37 cellular contexts compared by ENCODE assay signal in genomic region chr7:106652092-106652491, GRCh38. TPM values are rescaled to one million over a fixed set of nuclear protein-coding genes. Genes with fewer than 3 reads are reported as not detected.
DNase-seq lines count a peak whose midpoint lies in the region; ATAC-seq, FAIRE-seq and TF ChIP-seq lines count a peak whose summit lies in the region.
"Had no signal": no experiment of that assay in that cellular context is flagged by ENCODE, and none has a peak within 500 bp of the region (broad histone marks: within the 10 kb centered on the region; RNA-seq: fewer than 3 reads in every experiment).

No MANE protein-coding gene starts in this region.

- RAD21 ChIA-PET in GM12878 (lab: Charles Lee; ENCODE audit: unreplicated experiment) = interaction anchor here (1.6 kb wide), 1 partner anchor 109 kb away, joined by 6 read pairs; no protein-coding TSS in a partner anchor

- DNase-seq in NCI-H82 (lab: John Stamatoyannopoulos, UW) (peak; percentile 16), NCI-H82 treated with DMSO at 0.1 percent for 48 hours (lab: John Stamatoyannopoulos, UW; ENCODE audit: unreplicated experiment) (no peak), GM12878 (ENCODE audit: low read depth, low spot score) (no peak), K562 (ENCODE audit: extremely low read depth in 1 of 4, low spot score in 3 of 4) (no peak), nephron progenitor cell (no peak), GM23338 (ENCODE audit: low spot score) (no peak), retina (no peak)
- DNase-seq: 8988T; ACHN; AML-193; BE2C; C1 segment of cervical spinal cord; Caco-2; Calu3; CD4-positive, alpha-beta memory T cell; CD4-positive, alpha-beta T cell; CD4-positive, CD25-positive, alpha-beta regulatory T cell; CD8-positive, alpha-beta memory T cell; CD8-positive, alpha-beta T cell; COR-L47; DMS 273 treated with DMSO at 0.1 percent for 48 hours; DMS153; DMS53; DMS79; DMS79 treated with DMSO at 0.1 percent for 48 hours; DND-41; EL had no signal

- no peak overlapping the region for H3K9ac ChIP-seq in GM12878 (ENCODE audit: control insufficient read depth, insufficient read depth, low read length)
- H3K9ac ChIP-seq in K562 (ENCODE audit: insufficient read depth in 1 of 2, low read depth in 2 of 2, low read length in 2 of 2) = no peak overlapping the region
- H3K9ac ChIP-seq: BLaER1; BLaER1 treated with 17β-estradiol and CSF1 and Interleukin-3, amounts not matched to agents 10 nM and 100 nM had no signal

- no peaks in the 10 kb centered on the region for H3K9me2 ChIP-seq in GM23338 (ENCODE audit: insufficient read depth)

- H3K4me1 ChIP-seq in GM12878 (ENCODE audit: control insufficient read depth, insufficient read depth, low read length) = no peaks in the 10 kb centered on the region
- peaks cover 0 to 27% of the 10 kb centered on the region in 2 experiments; a peak in 3 of 5 replicates for H3K4me1 ChIP-seq in K562 (replicated peaks in 1 of 2; ENCODE audit: control insufficient read depth in 2 of 2, insufficient read depth in 2 of 2, low read length in 2 of 2)
- no peaks in the 10 kb centered on the region for H3K4me1 ChIP-seq in GM23338 (ENCODE audit: insufficient read depth)
- H3K4me1 ChIP-seq: A549, BE2C, Caco-2 had no signal

- H3K36me3 Mint-ChIP-seq in nephron progenitor cell (ENCODE audit: low read depth) = no peaks in the 10 kb centered on the region
- H3K36me3 Mint-ChIP-seq in GM23338 (ENCODE audit: low read depth) = no peaks in the 10 kb centered on the region
- H3K36me3 Mint-ChIP-seq: CD14-positive monocyte; CD4-positive, CD25-positive, alpha-beta regulatory T cell; CD8-positive, alpha-beta T cell had no signal

- H3K79me2 ChIP-seq in GM12878 (ENCODE audit: control insufficient read depth, insufficient read depth, low read length) = no peaks in the 10 kb centered on the region
- peaks cover 22% of the 10 kb centered on the region for H3K79me2 ChIP-seq in K562 (ENCODE audit: control insufficient read depth, insufficient read depth, low read length)
- no peaks in the 10 kb centered on the region for H3K79me2 ChIP-seq in GM23338 (replicated peaks; ENCODE audit: insufficient read depth)

- H3K27me3 ChIP-seq in GM12878 (replicated peaks in 1 of 2; ENCODE audit: control insufficient read depth in 2 of 2, insufficient read depth in 2 of 2, low read length in 1 of 2) = no peaks in the 10 kb centered on the region
- H3K27me3 ChIP-seq in K562 (ENCODE audit: control insufficient read depth in 2 of 2, insufficient read depth in 2 of 2, low read length in 2 of 2) = no peaks in the 10 kb centered on the region
- no peaks in the 10 kb centered on the region for H3K27me3 ChIP-seq in GM23338 (ENCODE audit: insufficient read depth)
- H3K27me3 ChIP-seq: BE2C; BLaER1; BLaER1 treated with 17β-estradiol and CSF1 and Interleukin-3, amounts not matched to agents 10 nM and 100 nM had no signal

- TF ChIP-seq EP300 in GM12878 (IDR thresholded peaks at IDR 0.05; ENCODE audit: borderline replicate concordance in 1 of 2, control insufficient read depth in 1 of 2, low read depth in 2 of 2, low read length in 2 of 2) (no peak), K562 (IDR thresholded peaks at IDR 0.05; ENCODE audit: low read length) (no peak)

- H3K4me3 ChIP-seq in GM12878 (no peak overlapping the region), K562 (no peak overlapping the region), GM23338 (no peak overlapping the region)
- H3K4me3 ChIP-seq: A549; BLaER1; BLaER1 treated with 17β-estradiol and CSF1 and Interleukin-3, amounts not matched to agents 10 nM and 100 nM had no signal

- H3K27ac ChIP-seq in GM12878 (ENCODE audit: control insufficient read depth, insufficient read depth) (no peak overlapping the region), K562 (ENCODE audit: extremely low read depth, low read depth, low read length) (no peak overlapping the region), GM23338 (ENCODE audit: low read depth) (no peak overlapping the region)
- H3K27ac ChIP-seq: 22Rv1; A549; BLaER1; BLaER1 treated with 17β-estradiol and CSF1 and Interleukin-3, amounts not matched to agents 10 nM and 100 nM; C4-2B had no signal

- H4K20me1 ChIP-seq in GM12878 (ENCODE audit: control insufficient read depth, insufficient read depth) (no peaks in the 10 kb centered on the region), K562 (replicated peaks; ENCODE audit: control insufficient read depth, insufficient read depth, low read length) (no peaks in the 10 kb centered on the region), GM23338 (replicated peaks; ENCODE audit: insufficient read depth) (no peaks in the 10 kb centered on the region)
- H4K20me1 ChIP-seq: BLaER1; BLaER1 treated with 17β-estradiol and CSF1 and Interleukin-3, amounts not matched to agents 10 nM and 100 nM had no signal

- in situ Hi-C loops in GM12878 (cut with MboI) (no loop called here), K562 (cut with MboI) (loop anchor here (10.0 kb wide), 1 partner anchor 87 kb away; no protein-coding TSS in a partner anchor)

- H3K27me3 Mint-ChIP-seq in nephron progenitor cell (ENCODE audit: low read depth, poor library complexity) = peaks cover 3% of the 10 kb centered on the region
- H3K27me3 Mint-ChIP-seq in GM23338 (ENCODE audit: insufficient read depth, low read depth, poor library complexity) = no peaks in the 10 kb centered on the region
- H3K27me3 Mint-ChIP-seq: B cell had no signal

- H3F3A ChIP-seq in GM23338 (replicated peaks; ENCODE audit: low read depth) = no peaks in the 10 kb centered on the region

- peaks cover 1% of the 10 kb centered on the region for H3K4me1 Mint-ChIP-seq in nephron progenitor cell
- H3K4me1 Mint-ChIP-seq in GM23338 = peaks cover 8% of the 10 kb centered on the region; the same call in 2 of the 3 replicates

- TF ChIP-seq RAD21 in GM12878 (IDR thresholded peaks at IDR 0.05; ENCODE audit: insufficient read depth, low read depth, low read length) (no peak), K562 (CRISPR knock-in tag; conservative IDR thresholded peaks at IDR 0.05 in 1 of 2, IDR thresholded peaks at IDR 0.05 in 1 of 2) (no peak)

- TF ChIP-seq CTCF in GM12878 (IDR thresholded peaks at IDR 0.05 in 2 of 3, conservative IDR thresholded peaks at IDR 0.05 in 1 of 3; ENCODE audit: control insufficient read depth in 2 of 3, extremely low read depth in 1 of 3, insufficient read depth in 1 of 3, low read depth in 3 of 3, low read length in 3 of 3) = no peak
- no peak for TF ChIP-seq CTCF in K562 (IDR thresholded peaks at IDR 0.05 in 2 of 3, conservative IDR thresholded peaks at IDR 0.05 in 1 of 3; ENCODE audit: insufficient read depth in 2 of 3, low read depth in 1 of 3, low read length in 3 of 3)
- no peak for TF ChIP-seq CTCF in nephron progenitor cell (IDR thresholded peaks at IDR 0.05)
- no peak for TF ChIP-seq CTCF in GM23338 (conservative IDR thresholded peaks at IDR 0.05; ENCODE audit: low read depth in 2 of 2)

- ATAC-seq in GM12878 = no peak; the same call in 2 of the 3 replicates
- ATAC-seq in K562 = no peak
- ATAC-seq in GM23338 = no peak
- ATAC-seq in HG03520 (IDR thresholded peaks at IDR 0.05; ENCODE audit: unreplicated experiment) = no peak
- ATAC-seq: A549; CD8-positive, alpha-beta T cell had no signal

- H3K4me3 Mint-ChIP-seq in nephron progenitor cell (no peak overlapping the region), GM23338 (no peak overlapping the region)
- H3K4me3 Mint-ChIP-seq: B cell; CD14-positive monocyte; CD4-positive, alpha-beta memory T cell; CD4-positive, alpha-beta T cell; CD4-positive, CD25-positive, alpha-beta regulatory T cell; CD8-positive, alpha-beta memory T cell; CD8-positive, alpha-beta T cell had no signal

- peak overlapping the region; percentile 12 for H3K27ac Mint-ChIP-seq in nephron progenitor cell
- no peak overlapping the region for H3K27ac Mint-ChIP-seq in GM23338
- H3K27ac Mint-ChIP-seq: B cell; CD14-positive monocyte; CD4-positive, alpha-beta T cell; CD4-positive, CD25-positive, alpha-beta regulatory T cell; CD8-positive, alpha-beta memory T cell; CD8-positive, alpha-beta T cell had no signal

- FAIRE-seq in GM12878 (lab: Jason Lieb, UNC) = no peak
- no peak for FAIRE-seq in K562 (lab: Jason Lieb, UNC)
- FAIRE-seq: A204.1, A549, D721Med had no signal

- no peak overlapping the region for H2AFZ ChIP-seq in GM12878 (ENCODE audit: control insufficient read depth, low read depth, low read length)
- 0 out of 2 replicates have a peak overlapping the region, but pooled peaks have one; percentile 14 for H2AFZ ChIP-seq in K562 (ENCODE audit: low read depth, low read length)
- H2AFZ ChIP-seq in GM23338 = no peak overlapping the region

- intact Hi-C loops in GM12878 (cut with micrococcal nuclease; ENCODE audit: unreplicated experiment) (no loop called here), K562 (cut with micrococcal nuclease) (no loop called here)

- no peaks in the 10 kb centered on the region for H3K36me3 ChIP-seq in GM12878 (ENCODE audit: control insufficient read depth in 2 of 2, insufficient read depth in 2 of 2, low read length in 1 of 2)
- H3K36me3 ChIP-seq in K562 (ENCODE audit: control insufficient read depth, insufficient read depth, low read length) = no peaks in the 10 kb centered on the region
- no peaks in the 10 kb centered on the region for H3K36me3 ChIP-seq in GM23338 (ENCODE audit: insufficient read depth)
- H3K36me3 ChIP-seq: BE2C; BLaER1; BLaER1 treated with 17β-estradiol and CSF1 and Interleukin-3, amounts not matched to agents 10 nM and 100 nM had no signal

- TF ChIP-seq POLR2A in GM12878 (IDR thresholded peaks at IDR 0.05; ENCODE audit: low read depth, low read length) (no peak), K562 (conservative IDR thresholded peaks at IDR 0.05) (no peak)

- H3K9me3 Mint-ChIP-seq in nephron progenitor cell = peaks cover 4% of the 10 kb centered on the region
- no peaks in the 10 kb centered on the region for H3K9me3 Mint-ChIP-seq in GM23338
- H3K9me3 Mint-ChIP-seq: CD4-positive, alpha-beta memory T cell; CD4-positive, alpha-beta T cell; CD8-positive, alpha-beta memory T cell; CD8-positive, alpha-beta T cell had no signal

- H3K9me3 ChIP-seq in GM12878 (replicated peaks; ENCODE audit: control insufficient read depth, insufficient read depth, low read length) = no peaks in the 10 kb centered on the region
- 0 out of 2 replicates have a peak, but pooled peaks cover 2% of the 10 kb centered on the region for H3K9me3 ChIP-seq in K562 (replicated peaks; ENCODE audit: control insufficient read depth, insufficient read depth, low read depth, low read length)
- H3K9me3 ChIP-seq: A549, BE2C, BLaER1, Caco-2 had no signal

- BruUV-seq in GM12878 (replicated peaks; lab: Mats Ljungman, UMichigan) = no TSS peak
- BruUV-seq in K562 (replicated peaks; lab: Mats Ljungman, UMichigan) = no TSS peak

- POLR2A ChIA-PET in GM12878 (lab: Charles Lee) (no interaction called here), K562 (lab: Yijun Ruan, JAX) (interaction anchor here (1.2 kb wide), 1 partner anchor 10 kb away, joined by 3 read pairs; no protein-coding TSS in a partner anchor)

- H3K9me1 ChIP-seq in K562 (ENCODE audit: control insufficient read depth, insufficient read depth, low read length) = no peaks in the 10 kb centered on the region

- SMC1A ChIA-PET in GM12878 (lab: Charles Lee; ENCODE audit: uncharacterized antibody, unreplicated experiment) = interaction anchor here (0.6 to 4.1 kb wide), 6 partner anchors 8 to 109 kb away, joined by 3 to 30 read pairs (median 4); partner anchors contain the start of gene CCDC71L

- CTCF ChIA-PET in GM12878 (lab: Yijun Ruan, JAX) = interaction anchor here (1.1 to 3.2 kb wide), 4 partner anchors 84 to 475 kb away, joined by 3 to 14 read pairs (median 4); no protein-coding TSS in a partner anchor
- CTCF ChIA-PET in K562 (lab: Yijun Ruan, JAX; ENCODE audit: low intra/inter-chr PET ratio) = no interaction called here

- H3K4me2 ChIP-seq in GM12878 (ENCODE audit: control insufficient read depth, insufficient read depth) (no peak overlapping the region), K562 (ENCODE audit: insufficient read depth, low read length) (no peak overlapping the region), GM23338 (no peak overlapping the region)
- H3K4me2 ChIP-seq: A549; BLaER1; BLaER1 treated with 17β-estradiol and CSF1 and Interleukin-3, amounts not matched to agents 10 nM and 100 nM had no signal

RNA-seq across cellular contexts. Expression of gene CCDC71L, which starts 8.9 kb away (rescaled TPM):
- total RNA-seq in GM12878 (2013; cell fraction: nucleolus; rRNA removed) = 6.8 and 7.9 TPM in 2 replicates
- total RNA-seq in GM12878 (2014; rRNA removed) (9.1 and 11.9 TPM in 2 replicates), GM12878 (2014; rRNA removed; fragmentation: Illumina TruSeq; extraction: Trizol) (4.0 TPM in 2 replicates), GM12878 (2021) (19.3 and 20.7 TPM in 2 replicates), K562 (2014; rRNA removed) (78.7 and 83.9 TPM in 2 replicates), K562 (2014; rRNA removed; fragmentation: Illumina TruSeq; extraction: Trizol) (26.2 and 32.8 TPM in 2 replicates), K562 (2015; rRNA removed; fragmentation: Illumina TruSeq; extraction: Trizol) (21.3 and 22.2 TPM in 2 replicates), K562 (2021) (96.1 and 108 TPM in 2 replicates)
- 3.4 TPM for polyA plus RNA-seq in GM12878 (2011; ENCODE audit: low read depth)
- polyA plus RNA-seq in GM12878 (2011; rRNA removed) (5.0 and 5.7 TPM in 2 replicates), GM12878 (2014; fragmentation: Illumina TruSeq; extraction: Trizol) (3.7 and 5.2 TPM in 2 replicates), GM12878 (2014; fragmentation: Nextera tagmentation; extraction: Ambion mirVana) (1 to 10 TPM; 1.1 to 2.6 TPM), GM12878 (2014; rRNA removed) (9.4 and 10.7 TPM in 2 replicates), GM12878 (2016; fragmentation: Nextera tagmentation; extraction: Ambion mirVana) (1 to 10 TPM; 1.1 to 2.5 TPM), K562 (2011; rRNA removed) (16.0 and 25.4 TPM in 2 replicates), K562 (2014; fragmentation: Illumina TruSeq; extraction: Trizol) (23.2 and 39.7 TPM in 2 replicates), K562 (2014; fragmentation: Nextera tagmentation; extraction: Ambion mirVana) (1 to 10 TPM; 5.7 to 7.7 TPM), K562 (2014; rRNA removed) (59.1 and 61.3 TPM in 2 replicates), GM23338 (2016; fragmentation: Nextera tagmentation; extraction: Ambion mirVana) (8.4 and 9.8 TPM in 2 replicates)
- 4.3 and 4.6 TPM in 2 replicates for polyA plus RNA-seq in GM12878 (2011; cell fraction: cytosol; rRNA removed)
- 4.0 and 5.7 TPM in 2 replicates for polyA plus RNA-seq in GM12878 (2011; cell fraction: nucleus; rRNA removed)
- polyA plus RNA-seq in GM12878 (2012) = 5.3 and 10.2 TPM in 2 replicates
- polyA minus RNA-seq in GM12878 (2011; rRNA and poly(A)+ RNA removed) = 1.5 and 1.9 TPM in 2 replicates
- polyA minus RNA-seq in GM12878 (2011; cell fraction: cytosol; rRNA and poly(A)+ RNA removed) = 2.7 and 4.3 TPM in 2 replicates
- polyA minus RNA-seq in GM12878 (2011; cell fraction: nucleus; rRNA and poly(A)+ RNA removed) = 2.7 and 5.5 TPM in 2 replicates
- 17.4 and 20.0 TPM in 2 replicates for total RNA-seq in K562 (2011; cell fraction: chromatin; rRNA removed; ENCODE audit: low replicate concordance)
- 19.7 and 20.5 TPM in 2 replicates for total RNA-seq in K562 (2011; cell fraction: nucleolus; rRNA removed)
- 23.1 and 28.9 TPM in 2 replicates for total RNA-seq in K562 (2011; cell fraction: nucleoplasm; rRNA removed)
- polyA plus RNA-seq in K562 (2011; cell fraction: cytosol; rRNA removed) = 20.8 and 43.7 TPM in 2 replicates
- polyA plus RNA-seq in K562 (2011; cell fraction: nucleus; rRNA removed) = 17.5 and 23.9 TPM in 2 replicates
- 59.3 and 80.9 TPM in 2 replicates for polyA plus RNA-seq in K562 (2012)
- polyA minus RNA-seq in K562 (2011; rRNA and poly(A)+ RNA removed) = 11.8 and 13.3 TPM in 2 replicates
- polyA minus RNA-seq in K562 (2011; cell fraction: cytosol; rRNA and poly(A)+ RNA removed) = 14.5 and 18.4 TPM in 2 replicates
- 16.4 and 23.1 TPM in 2 replicates for polyA minus RNA-seq in K562 (2011; cell fraction: nucleus; rRNA and poly(A)+ RNA removed)
- 19.1 and 32.3 TPM in 2 replicates for total RNA-seq in GM23338 (2014; rRNA removed; shearing (Covaris generic))
